Comparison of ENCODE assay signal across 22 cellular contexts in the genomic region with DNA sequence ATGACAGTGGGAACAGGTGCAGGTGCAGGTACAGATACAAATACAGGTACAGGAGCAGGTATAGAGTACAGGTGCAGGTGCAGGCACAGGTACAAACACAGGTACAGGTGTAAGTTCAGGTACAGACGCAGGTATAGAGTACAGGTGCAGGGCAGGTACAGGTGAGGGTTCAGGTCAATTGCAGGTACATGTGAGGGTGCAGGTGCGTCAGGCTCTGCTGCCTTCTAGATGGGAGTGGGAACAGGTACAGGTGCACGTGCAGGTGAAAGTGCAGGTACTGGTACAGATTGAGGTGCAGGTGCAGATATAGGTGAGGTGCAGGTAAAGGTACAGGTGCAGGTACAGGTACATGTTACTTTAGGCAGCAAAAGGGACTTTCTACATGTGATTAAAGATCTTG.
"Had no signal": no experiment of that assay in that cellular context is flagged by ENCODE, and none has a peak within 500 bp of the region (broad histone marks: within the 10 kb centered on the region; RNA-seq: fewer than 3 reads in every experiment).

No MANE protein-coding gene starts in this region.

- H3K9me3 ChIP-seq: mucosa of descending colon, psoas muscle, thoracic aorta, transverse colon had no signal

- H3K4me3 ChIP-seq: coronary artery, heart right ventricle, mucosa of descending colon, psoas muscle, skin epidermis, stomach, thoracic aorta, transverse colon had no signal

- H3K4me1 ChIP-seq: heart right ventricle, parathyroid adenoma, psoas muscle, stomach, transverse colon had no signal

- H3K27ac ChIP-seq: coronary artery, heart right ventricle, parathyroid adenoma, psoas muscle, skin epidermis, stomach, thoracic aorta, transverse colon had no signal

- ATAC-seq: esophagus mucosa; heart right ventricle; left lobe of liver; mucosa of descending colon; naive thymus-derived CD8-positive, alpha-beta T cell; psoas muscle; sciatic nerve had no signal

- H3K36me3 ChIP-seq: heart right ventricle, stomach, thoracic aorta, transverse colon had no signal

- FAIRE-seq: urothelium cell line had no signal

- DNase-seq: effector CD4-positive, alpha-beta T cell; heart right ventricle; hypothalamus; islet precursor cell; mammary epithelial cell; mucosa of descending colon; naive thymus-derived CD8-positive, alpha-beta T cell; psoas muscle; retina; stimulated activated CD4-positive, alpha-beta T cell treated with anti-CD3 and anti-CD28 coated beads, Interleukin-12 subunit alpha, Interleukin-12 subunit beta, amount 100 ng/mL, for 4 hours; stimulated activated naive CD4-positive, alpha-beta T cell; stomach; substantia nigra; transverse colon had no signal
